In genomic region chr22:38485783-38486182, GRCh38 we compare ENCODE assay signal across 15 cellular contexts. TPM values are rescaled to one million over a fixed set of nuclear protein-coding genes. Genes with fewer than 3 reads are reported as not detected.
DNase-seq lines count a peak whose midpoint lies in the region; FAIRE-seq and TF ChIP-seq lines count a peak whose summit lies in the region.
"Had no signal": no experiment of that assay in that cellular context is flagged by ENCODE, and none has a peak within 500 bp of the region (broad histone marks: within the 10 kb centered on the region; RNA-seq: fewer than 3 reads in every experiment).

No MANE protein-coding gene starts in this region.

- no peak overlapping the region for H2BK5ac ChIP-seq in H9 (ENCODE audit: insufficient read length, low read length)
- no peak overlapping the region; the same call in 1 of the 2 replicates for H2BK5ac ChIP-seq in H1 (ENCODE audit: low read depth, low read length)

- H3K27ac ChIP-seq in H9 (ENCODE audit: insufficient read length, low read depth, low read length) = no peak overlapping the region
- no peak overlapping the region for H3K27ac ChIP-seq in H1 (ENCODE audit: low read depth, low read length)
- no peak overlapping the region for H3K27ac ChIP-seq in CD4-positive, alpha-beta memory T cell (ENCODE audit: low read depth, low read length)
- no peak overlapping the region for H3K27ac ChIP-seq in breast epithelium
- H3K27ac ChIP-seq: BLaER1 treated with 17β-estradiol and CSF1 and Interleukin-3, amounts not matched to agents 10 nM and 100 nM; epithelial cell of prostate; tibial nerve had no signal

- TF ChIP-seq CTCF in H9 (conservative IDR thresholded peaks at IDR 0.05) (no peak), H1 (IDR thresholded peaks at IDR 0.05; ENCODE audit: control extremely low read depth in 1 of 3, insufficient read depth in 1 of 3, low read depth in 1 of 3, low read length in 3 of 3) (no peak), nephron (IDR thresholded peaks at IDR 0.05; ENCODE audit: unreplicated experiment in 3 of 3) (no peak), breast epithelium (IDR thresholded peaks at IDR 0.05) (no peak)

- H3K56ac ChIP-seq in H9 (ENCODE audit: insufficient read length, low read depth, low read length) = no peak overlapping the region
- H3K56ac ChIP-seq in H1 (replicated peaks; ENCODE audit: insufficient read length, low read depth, low read length) = no peak overlapping the region

- H3K23me2 ChIP-seq in H9 (ENCODE audit: insufficient read length, low read depth, low read length, poor library complexity, severe bottlenecking) (no peaks in the 10 kb centered on the region), H1 (ENCODE audit: low read depth, low read length) (no peaks in the 10 kb centered on the region)

- CTCF ChIA-PET in H1 (lab: Charles Lee; ENCODE audit: partially characterized antibody) = interaction anchor here (0.9 to 1.8 kb wide), 2 partner anchors 9 to 49 kb away, joined by 3 to 9 read pairs; no protein-coding TSS in a partner anchor
- CTCF ChIA-PET in CD4-positive, alpha-beta memory T cell (lab: Charles Lee; ENCODE audit: partially characterized antibody) = interaction anchor here (1.7 kb wide), 1 partner anchor 88 kb away, joined by 3 read pairs; no protein-coding TSS in a partner anchor

- H3K4ac ChIP-seq in H9 (ENCODE audit: low read depth, low read length) = no peak overlapping the region
- H3K4ac ChIP-seq in H1 (replicated peaks; ENCODE audit: insufficient read length, low read depth, low read length) = no peak overlapping the region

- no peak overlapping the region for H4K8ac ChIP-seq in H9 (replicated peaks; ENCODE audit: insufficient read length, low read depth, low read length)
- no peak overlapping the region for H4K8ac ChIP-seq in H1 (ENCODE audit: extremely low read depth, insufficient read depth, low read length)

- H3K4me1 Mint-ChIP-seq in H9 (peaks cover 20 to 35% of the 10 kb centered on the region in 2 experiments), nephron (peaks cover 21% of the 10 kb centered on the region)
- H3K4me1 Mint-ChIP-seq in CD4-positive, alpha-beta memory T cell = peaks cover 13 to 53% (median 29%) of the 10 kb centered on the region in 4 donors

- intact Hi-C loops in CD4-positive, alpha-beta memory T cell (cut with micrococcal nuclease) = no loop called here
- intact Hi-C loops in breast epithelium (cut with DNase I; ENCODE audit: low total_unique reads) = no loop called here

- H2BK12ac ChIP-seq in H9 (ENCODE audit: insufficient read length, low read depth, low read length) (no peak overlapping the region), H1 (ENCODE audit: low read depth, low read length) (no peak overlapping the region)

- H3K4me3 ChIP-seq in H1 (ENCODE audit: extremely low read depth in 1 of 4, insufficient read depth in 2 of 4, low read depth in 3 of 4, low read length in 4 of 4) (no peak overlapping the region), breast epithelium (no peak overlapping the region)
- no peak overlapping the region for H3K4me3 ChIP-seq in CD4-positive, alpha-beta memory T cell (ENCODE audit: low read length in 2 of 2)
- H3K4me3 ChIP-seq: BLaER1 treated with 17β-estradiol and CSF1 and Interleukin-3, amounts not matched to agents 10 nM and 100 nM; tibial nerve had no signal

- no peaks in the 10 kb centered on the region for H3K9me3 Mint-ChIP-seq in H9
- no peaks in the 10 kb centered on the region for H3K9me3 Mint-ChIP-seq in nephron
- peaks cover 0 to 2% (median 0%) of the 10 kb centered on the region in 8 donors for H3K9me3 Mint-ChIP-seq in CD4-positive, alpha-beta memory T cell

- H3K9ac ChIP-seq in H9 (ENCODE audit: extremely low read depth, insufficient read length, low read length) = no peak overlapping the region
- H3K9ac ChIP-seq in H1 (replicated peaks in 1 of 4; ENCODE audit: extremely low read depth in 1 of 4, low read depth in 3 of 4, low read length in 3 of 4) = no peak overlapping the region
- H3K9ac ChIP-seq: BLaER1 treated with 17β-estradiol and CSF1 and Interleukin-3, amounts not matched to agents 10 nM and 100 nM had no signal

- no peaks in the 10 kb centered on the region for H3K79me2 ChIP-seq in H9 (ENCODE audit: insufficient read depth, low read length)
- peaks cover 0 to 3% of the 10 kb centered on the region in 2 experiments; a peak in 2 of 4 replicates for H3K79me2 ChIP-seq in H1 (ENCODE audit: control insufficient read depth in 1 of 2, insufficient read depth in 2 of 2, low read length in 2 of 2)

- peak; percentile 53 for FAIRE-seq in G401.6 (lab: Jason Lieb, UNC)
- FAIRE-seq in H1 (lab: Jason Lieb, UNC) = no peak
- FAIRE-seq: islet of Langerhans had no signal

- H3T11ph ChIP-seq in H9 (ENCODE audit: low read length) = no peak overlapping the region

- H3K79me1 ChIP-seq in H9 (ENCODE audit: insufficient read depth, low read depth, low read length, poor library complexity, severe bottlenecking) = no peaks in the 10 kb centered on the region
- H3K79me1 ChIP-seq in H1 (ENCODE audit: low read depth, low read length) = no peaks in the 10 kb centered on the region; the same call in 1 of the 2 replicates

- no peak overlapping the region for H3K4me2 ChIP-seq in H9 (ENCODE audit: insufficient read depth, insufficient read length, low read length)
- H3K4me2 ChIP-seq in H1 (ENCODE audit: insufficient read depth in 1 of 2, low read depth in 2 of 2, low read length in 2 of 2) = no peak overlapping the region
- H3K4me2 ChIP-seq: BLaER1 treated with 17β-estradiol and CSF1 and Interleukin-3, amounts not matched to agents 10 nM and 100 nM had no signal

- no peak for DNase-seq in H9
- DNase-seq in H1 (ENCODE audit: low read depth in 1 of 2, low spot score in 2 of 2) = no peak
- DNase-seq in CD4-positive, alpha-beta memory T cell = no peak
- no peak for DNase-seq in breast epithelium (ENCODE audit: low spot score in 2 of 2)
- DNase-seq in activated effector memory CD4-positive, alpha-beta T cell treated with Interleukin-2 at 50 U/mL for 16 hours = no peak
- DNase-seq: activated CD8-positive, alpha-beta memory T cell treated with anti-CD3 and anti-CD28 coated beads, Interleukin-2, amount 10 ng/mL, durations not matched to agents 7 days and 5 days; NCI-H2171; stimulated activated CD4-positive, alpha-beta T cell treated with anti-CD3 and anti-CD28 coated beads, Interleukin-1b, Interleukin-23, amount 100 ng/mL, for 48 hours had no signal

- H4K5ac ChIP-seq in H9 (ENCODE audit: insufficient read length, low read depth, low read length) (no peak overlapping the region), H1 (ENCODE audit: insufficient read length, low read depth, low read length) (no peak overlapping the region)

- no peak overlapping the region for H3K4me3 Mint-ChIP-seq in H9
- H3K4me3 Mint-ChIP-seq in nephron = no peak overlapping the region
- H3K4me3 Mint-ChIP-seq in CD4-positive, alpha-beta memory T cell = no peak overlapping the region
- H3K4me3 Mint-ChIP-seq: activated CD8-positive, alpha-beta memory T cell treated with anti-CD3 and anti-CD28 coated beads, Interleukin-2, amount 10 ng/mL, durations not matched to agents 7 days and 5 days had no signal

- H2BK15ac ChIP-seq in H9 (ENCODE audit: low read depth, low read length) (no peak overlapping the region), H1 (ENCODE audit: low read length) (no peak overlapping the region)

- H3K4me1 ChIP-seq in H9 (ENCODE audit: insufficient read depth, low read length) (no peaks in the 10 kb centered on the region), H1 (replicated peaks in 1 of 4; ENCODE audit: control insufficient read depth in 3 of 4, insufficient read depth in 4 of 4, low read length in 3 of 4) (peaks cover 0 to 4% (median 3%) of the 10 kb centered on the region in 4 experiments; a peak in 2 of 7 replicates), breast epithelium (no peaks in the 10 kb centered on the region)
- H3K4me1 ChIP-seq in CD4-positive, alpha-beta memory T cell (ENCODE audit: insufficient read depth, low read length) = peaks cover 11% of the 10 kb centered on the region
- H3K4me1 ChIP-seq: BLaER1 treated with 17β-estradiol and CSF1 and Interleukin-3, amounts not matched to agents 10 nM and 100 nM had no signal

- peak overlapping the region in 2 of 3 experiments; percentile 34 to 94; a peak in 3 of 7 replicates for H3K27ac Mint-ChIP-seq in H9
- peak overlapping the region in 2 of 3 experiments; percentile 1 to 48 for H3K27ac Mint-ChIP-seq in nephron
- H3K27ac Mint-ChIP-seq in CD4-positive, alpha-beta memory T cell = peak overlapping the region in 3 of 7 donors; percentile 36 to 77 (median 60)
- H3K27ac Mint-ChIP-seq: activated CD8-positive, alpha-beta memory T cell treated with anti-CD3 and anti-CD28 coated beads, Interleukin-2, amount 10 ng/mL, durations not matched to agents 7 days and 5 days had no signal

- H2BK20ac ChIP-seq in H9 (ENCODE audit: low read depth, low read length, poor library complexity, severe bottlenecking) (no peak overlapping the region), H1 (ENCODE audit: low read length) (no peak overlapping the region)

- H3K14ac ChIP-seq in H9 (ENCODE audit: insufficient read depth, low read length) = no peak overlapping the region
- no peak overlapping the region for H3K14ac ChIP-seq in H1 (ENCODE audit: insufficient read length)

- H3K9me3 ChIP-seq in H9 (ENCODE audit: control insufficient read depth, low read depth, low read length) (no peaks in the 10 kb centered on the region), H1 (ENCODE audit: insufficient read depth in 2 of 2, low read depth in 1 of 2, low read length in 1 of 2) (no peaks in the 10 kb centered on the region), breast epithelium (no peaks in the 10 kb centered on the region)
- H3K9me3 ChIP-seq in CD4-positive, alpha-beta memory T cell (ENCODE audit: control insufficient read depth in 1 of 2, low read length in 2 of 2) = no peaks in the 10 kb centered on the region
- H3K9me3 ChIP-seq: BLaER1 treated with 17β-estradiol and CSF1 and Interleukin-3, amounts not matched to agents 10 nM and 100 nM; tibial nerve had no signal

- H3K27me3 Mint-ChIP-seq in H9 (ENCODE audit: low read depth) (no peaks in the 10 kb centered on the region; the same call in 1 of the 2 replicates), nephron (ENCODE audit: low read depth) (no peaks in the 10 kb centered on the region)
- no peaks in the 10 kb centered on the region for H3K27me3 Mint-ChIP-seq in CD4-positive, alpha-beta memory T cell
- H3K27me3 Mint-ChIP-seq: activated CD8-positive, alpha-beta memory T cell treated with anti-CD3 and anti-CD28 coated beads, Interleukin-2, amount 10 ng/mL, durations not matched to agents 7 days and 5 days had no signal

- no peak for TF ChIP-seq RAD21 in H1 (IDR thresholded peaks at IDR 0.05 in 1 of 2, conservative IDR thresholded peaks at IDR 0.05 in 1 of 2; ENCODE audit: low read depth in 2 of 2, low read length in 2 of 2)

- H4K91ac ChIP-seq in H9 (ENCODE audit: insufficient read length, low read depth, low read length) (no peak overlapping the region), H1 (replicated peaks; ENCODE audit: insufficient read length, low read length) (no peak overlapping the region)

- H4K20me1 ChIP-seq in H9 (ENCODE audit: control insufficient read depth, insufficient read depth, insufficient read length) = no peaks in the 10 kb centered on the region
- H4K20me1 ChIP-seq in H1 (replicated peaks in 1 of 2; ENCODE audit: control insufficient read depth in 1 of 2, insufficient read depth in 2 of 2, low read length in 2 of 2) = peaks cover 6 to 7% of the 10 kb centered on the region in 2 experiments

- WGBS in H9 (ENCODE audit: extremely low coverage, insufficient read length, low lambda C conversion rate) = no CpG with 5 or more reads among the region's 5 CpGs
- 86% methylated on average over 5 of the region's 5 CpGs; no CpG with 5 or more reads in 1 of the 2 experiments for WGBS in H1 (ENCODE audit: extremely low coverage in 1 of 2, insufficient coverage in 1 of 2, insufficient read length in 1 of 2, insufficient replicate concordance in 2 of 2, low coverage in 1 of 2, low lambda C conversion rate in 2 of 2, missing lambda C conversion rate in 1 of 2), 2 experiments

- H2AFZ ChIP-seq in H9 (ENCODE audit: low read length) = no peak overlapping the region
- H2AFZ ChIP-seq in H1 (ENCODE audit: low read length) = no peak overlapping the region

- H3K36me3 ChIP-seq in H1 (ENCODE audit: control insufficient read depth in 2 of 4, insufficient read depth in 4 of 4, low read length in 3 of 4) = peaks cover 63 to 100% (median 88%) of the 10 kb centered on the region in 4 experiments
- peaks cover 86% of the 10 kb centered on the region for H3K36me3 ChIP-seq in CD4-positive, alpha-beta memory T cell (ENCODE audit: insufficient read depth, low read length)
- H3K36me3 ChIP-seq in breast epithelium = peaks cover 3% of the 10 kb centered on the region

- no peak for TF ChIP-seq POLR2A in H1 (IDR thresholded peaks at IDR 0.05; ENCODE audit: control extremely low read depth in 1 of 2, low read depth in 2 of 2, low read length in 2 of 2)
- TF ChIP-seq POLR2A in breast epithelium (IDR thresholded peaks at IDR 0.05) = no peak

- H3K27me3 ChIP-seq in H9 (ENCODE audit: insufficient read depth, low read length) = no peaks in the 10 kb centered on the region
- H3K27me3 ChIP-seq in H1 (replicated peaks in 1 of 4; ENCODE audit: control insufficient read depth in 3 of 4, extremely low read depth in 1 of 4, insufficient read depth in 3 of 4, low read length in 3 of 4) = no peaks in the 10 kb centered on the region
- no peaks in the 10 kb centered on the region for H3K27me3 ChIP-seq in CD4-positive, alpha-beta memory T cell (ENCODE audit: insufficient read depth, low read length)
- H3K27me3 ChIP-seq in breast epithelium = no peaks in the 10 kb centered on the region
- H3K27me3 ChIP-seq: BLaER1 treated with 17β-estradiol and CSF1 and Interleukin-3, amounts not matched to agents 10 nM and 100 nM; tibial nerve had no signal

- H3K18ac ChIP-seq in H9 (ENCODE audit: insufficient read length, low read depth, low read length) = no peak overlapping the region
- no peak overlapping the region for H3K18ac ChIP-seq in H1 (ENCODE audit: extremely low read depth, low read length)

- H3K23ac ChIP-seq in H9 (ENCODE audit: insufficient read length, low read depth, low read length) = no peak overlapping the region
- H3K23ac ChIP-seq in H1 (ENCODE audit: insufficient read length) = no peak overlapping the region

- TF ChIP-seq EP300 in H1 (IDR thresholded peaks at IDR 0.05; ENCODE audit: borderline replicate concordance in 1 of 2, low read depth in 2 of 2, low read length in 2 of 2) = no peak

- H3K36me3 Mint-ChIP-seq in H9 (ENCODE audit: insufficient read depth in 1 of 3, low read depth in 3 of 3) = peaks cover 66 to 95% (median 95%) of the 10 kb centered on the region in 3 experiments
- peaks cover 92% of the 10 kb centered on the region for H3K36me3 Mint-ChIP-seq in nephron (ENCODE audit: low read depth)
- peaks cover 76 to 90% of the 10 kb centered on the region in 2 donors for H3K36me3 Mint-ChIP-seq in CD4-positive, alpha-beta memory T cell

- H2AK5ac ChIP-seq in H9 (ENCODE audit: insufficient read length, low read length) (no peak overlapping the region), H1 (ENCODE audit: low read depth, low read length) (no peak overlapping the region)

- no peak overlapping the region for H2BK120ac ChIP-seq in H9 (ENCODE audit: low read depth, low read length, poor library complexity, severe bottlenecking)
- H2BK120ac ChIP-seq in H1 (replicated peaks; ENCODE audit: low read depth, low read length) = no peak overlapping the region

- POLR2A ChIA-PET in H1 (lab: Charles Lee; ENCODE audit: partially characterized antibody) = interaction anchor here (0.7 to 40.8 kb wide), 8 partner anchors 4 to 221 kb away, joined by 3 to 1102 read pairs (median 5); partner anchors contain the start of gene KDELR3
- POLR2A ChIA-PET in CD4-positive, alpha-beta memory T cell (lab: Charles Lee; ENCODE audit: partially characterized antibody) = interaction anchor here (0.9 to 14.9 kb wide), 3 partner anchors 9 to 15 kb away, joined by 3 to 122 read pairs (median 15); no protein-coding TSS in a partner anchor

RNA-seq across cellular contexts. Expression of gene KDELR3, which starts 17.9 kb away (rescaled TPM):
- total RNA-seq in H9 (2021) = 7.2 and 7.3 TPM in 2 replicates
- total RNA-seq in H1 (2021; fragmentation: NEBNext Ultra II Directional; extraction: Animal tissue kit (Norgen Biotek cat#: 25700)) = 7.8 and 7.9 TPM in 2 replicates
- 8.0 and 13.0 TPM in 2 replicates for polyA plus RNA-seq in H1 (2011; rRNA removed)
- polyA plus RNA-seq in H1 (2011; cell fraction: cytosol; rRNA removed) = 7.9 TPM
- 4.4 TPM for polyA plus RNA-seq in H1 (2011; cell fraction: nucleus; rRNA removed)
- 6.7 to 7.7 TPM (median 7.3 TPM) in 4 replicates for polyA plus RNA-seq in H1 (2012, experiment 1 of 2)
- 4.7 TPM for polyA plus RNA-seq in H1 (2012, experiment 2 of 2)
- polyA plus RNA-seq in H1 (2013, experiment 1 of 2) = 14.5 TPM
- 19.3 TPM for polyA plus RNA-seq in H1 (2013, experiment 2 of 2)
- 7.5 and 13.4 TPM in 2 replicates for polyA minus RNA-seq in H1 (2011; rRNA and poly(A)+ RNA removed)
- 3.1 TPM for polyA minus RNA-seq in H1 (2011; cell fraction: cytosol; rRNA and poly(A)+ RNA removed)
- 4.7 TPM for polyA minus RNA-seq in H1 (2011; cell fraction: nucleus; rRNA and poly(A)+ RNA removed)
- total RNA-seq in CD4-positive, alpha-beta memory T cell = not detected
- under 1 TPM; 0.10 to 0.24 TPM for polyA plus RNA-seq in CD4-positive, alpha-beta memory T cell
- total RNA-seq in breast epithelium = 10 to 100 TPM in 2 of 3 donors, 1 to 10 TPM in 1; 8.9 to 18.0 (median 14.9) TPM

RNA-seq across cellular contexts. Expression of gene DDX17, which starts 20.3 kb away (rescaled TPM):
- total RNA-seq in H9 (2021) = 529 and 538 TPM in 2 replicates
- 441 and 448 TPM in 2 replicates for total RNA-seq in H1 (2021; fragmentation: NEBNext Ultra II Directional; extraction: Animal tissue kit (Norgen Biotek cat#: 25700))
- polyA plus RNA-seq in H1 (2011; rRNA removed) = 437 and 698 TPM in 2 replicates
- polyA plus RNA-seq in H1 (2011; cell fraction: cytosol; rRNA removed) = 503 TPM
- 1,685 TPM for polyA plus RNA-seq in H1 (2011; cell fraction: nucleus; rRNA removed)
- 247 to 297 TPM (median 278 TPM) in 4 replicates for polyA plus RNA-seq in H1 (2012, experiment 1 of 2)
- polyA plus RNA-seq in H1 (2012, experiment 2 of 2) = 43.0 TPM
- polyA plus RNA-seq in H1 (2013, experiment 1 of 2) = 243 TPM
- polyA plus RNA-seq in H1 (2013, experiment 2 of 2) = 214 TPM
- 707 and 1,020 TPM in 2 replicates for polyA minus RNA-seq in H1 (2011; rRNA and poly(A)+ RNA removed)
- polyA minus RNA-seq in H1 (2011; cell fraction: cytosol; rRNA and poly(A)+ RNA removed) = 330 TPM
- 755 TPM for polyA minus RNA-seq in H1 (2011; cell fraction: nucleus; rRNA and poly(A)+ RNA removed)
- total RNA-seq in CD4-positive, alpha-beta memory T cell = 100 to 1,000 TPM; 927 to 960 TPM
- polyA plus RNA-seq in CD4-positive, alpha-beta memory T cell = 10 to 100 TPM in 1 of 2 donors, 1 to 10 TPM in 1; 10.0 to 44.3 TPM
- 1,000 to 10,000 TPM in 1 of 3 donors, 100 to 1,000 TPM in 2; 586 to 1,018 (median 961) TPM for total RNA-seq in breast epithelium

RNA-seq across cellular contexts. Expression of gene KCNJ4, which starts 30.8 kb away (rescaled TPM):
- total RNA-seq in H9 (2021) (0.88 and 0.92 TPM in 2 replicates), breast epithelium (not detected)
- 2.2 and 2.3 TPM in 2 replicates for total RNA-seq in H1 (2021; fragmentation: NEBNext Ultra II Directional; extraction: Animal tissue kit (Norgen Biotek cat#: 25700))
- polyA plus RNA-seq in H1 (2011; rRNA removed) = 1.4 TPM in 2 replicates
- polyA plus RNA-seq in H1 (2011; cell fraction: cytosol; rRNA removed) = 1.3 TPM
- polyA plus RNA-seq in H1 (2011; cell fraction: nucleus; rRNA removed) = 1.2 TPM
- polyA plus RNA-seq in H1 (2012, experiment 1 of 2) = 1.0 to 3.7 TPM (median 2.6 TPM) in 4 replicates
- 1.2 TPM for polyA plus RNA-seq in H1 (2012, experiment 2 of 2)
- polyA plus RNA-seq in H1 (2013, experiment 1 of 2) = 1.2 TPM
- 1.3 TPM for polyA plus RNA-seq in H1 (2013, experiment 2 of 2)
- 0.41 TPM in 2 replicates for polyA minus RNA-seq in H1 (2011; rRNA and poly(A)+ RNA removed)
- polyA minus RNA-seq in H1 (2011; cell fraction: cytosol; rRNA and poly(A)+ RNA removed) = 1.8 TPM
- not detected for polyA minus RNA-seq in H1 (2011; cell fraction: nucleus; rRNA and poly(A)+ RNA removed)
- total RNA-seq in CD4-positive, alpha-beta memory T cell = not detected
- polyA plus RNA-seq in CD4-positive, alpha-beta memory T cell = not detected
- total RNA-seq: activated CD8-positive, alpha-beta memory T cell treated with anti-CD3 and anti-CD28 coated beads, Interleukin-2, amount 10 ng/mL, durations not matched to agents 7 days and 5 days; MCF 10A had no signal
